Comparison of ENCODE assay signal across 25 cellular contexts in the genomic region with DNA sequence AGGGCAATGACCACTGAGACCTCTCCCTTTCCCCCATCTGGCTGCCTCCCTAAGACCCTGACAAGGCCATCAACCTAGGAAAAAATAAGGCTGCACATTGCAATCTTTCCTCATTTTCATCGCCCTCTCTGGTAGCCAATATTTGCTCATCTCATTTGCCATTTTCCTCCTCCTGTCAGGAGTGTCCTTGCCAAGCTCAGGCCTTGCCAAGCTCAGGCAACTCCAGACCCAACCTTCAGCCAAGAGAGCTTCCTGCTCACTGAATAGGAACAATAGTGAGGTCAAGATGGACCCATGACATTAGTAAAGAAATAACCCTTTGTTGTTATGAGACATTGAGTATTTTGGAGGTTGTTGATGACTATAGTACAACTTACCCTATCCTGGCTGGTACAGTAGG.
"Had no signal": no experiment of that assay in that cellular context is flagged by ENCODE, and none has a peak within 500 bp of the region (broad histone marks: within the 10 kb centered on the region; RNA-seq: fewer than 3 reads in every experiment).

No MANE protein-coding gene starts in this region.

- H3K4me2 ChIP-seq: neural progenitor cell had no signal

- H3K36me3 ChIP-seq: left ventricle myocardium inferior, neural progenitor cell, ovary, suprapubic skin, thoracic aorta, tibial artery, upper lobe of right lung had no signal

- ATAC-seq: natural killer cell; right cardiac atrium; sciatic nerve; stimulated activated effector memory CD8-positive, alpha-beta T cell treated with anti-CD3 and anti-CD28 coated beads, Interleukin-12 subunit alpha, Interleukin-12 subunit beta, amount 100 ng/mL, for 72 hours; upper lobe of right lung had no signal

- H3K9ac ChIP-seq: neural progenitor cell had no signal

- H3K9me3 ChIP-seq: ovary, upper lobe of right lung had no signal

- H3K4me1 ChIP-seq: left ventricle myocardium inferior, neural progenitor cell, suprapubic skin, tibial artery, upper lobe of right lung had no signal

- H3K27ac ChIP-seq: left ventricle myocardium inferior, neural progenitor cell, ovary, skin epidermis, suprapubic skin, thoracic aorta, tibial artery, upper lobe of right lung had no signal

- H3K27me3 ChIP-seq: neural progenitor cell, ovary, suprapubic skin, tibial artery, upper lobe of right lung had no signal

- DNase-seq: islet precursor cell; left ventricle myocardium inferior; mesendoderm; naive B cell; natural killer cell; nephron progenitor cell; ovary; retina; right cardiac atrium; stimulated activated CD4-positive, alpha-beta T cell treated with anti-CD3 and anti-CD28 coated beads, Interleukin-12 subunit alpha, Interleukin-12 subunit beta, amount 100 ng/mL, for 4 hours; stimulated activated CD4-positive, alpha-beta T cell treated with anti-CD3 and anti-CD28 coated beads, Interleukin-15, amount 100 ng/mL, for 24 hours; stimulated activated CD4-positive, alpha-beta T cell treated with anti-CD3 and anti-CD28 coated beads, Interleukin-2, amount 100 ng/mL, for 24 hours; stimulated activated CD4-positive, alpha-beta T cell treated with anti-CD3 and anti-CD28 coated beads, Interleukin-4, amount 100 ng/mL, for 24 hours; stimulated activated naive CD4-positive, alpha-beta T cell; tibial artery; trophoblast cell; upper lobe of right lung had no signal

- FAIRE-seq: urothelium cell line had no signal

- H3K4me3 ChIP-seq: left ventricle myocardium inferior, lung, neural progenitor cell, ovary, skin epidermis, suprapubic skin, thoracic aorta, tibial artery, upper lobe of right lung had no signal

- H2AFZ ChIP-seq: neural progenitor cell had no signal
